12 cellular contexts compared by ENCODE assay signal in genomic region chr11:17343907-17344306, GRCh38. TPM values are rescaled to one million over a fixed set of nuclear protein-coding genes. Genes with fewer than 3 reads are reported as not detected.
A peak's percentile ranks its signal among the peaks of the same experiment; 100 is the strongest.
DNase-seq lines count a peak whose midpoint lies in the region; ATAC-seq and TF ChIP-seq lines count a peak whose summit lies in the region.
"Had no signal": no experiment of that assay in that cellular context is flagged by ENCODE, and none has a peak within 500 bp of the region (broad histone marks: within the 10 kb centered on the region; RNA-seq: fewer than 3 reads in every experiment).

No MANE protein-coding gene starts in this region.

- H3K27ac ChIP-seq in RWPE2 (ENCODE audit: poor library complexity, severe bottlenecking), result no peak overlapping the region
- H3K27ac ChIP-seq: ascending aorta had no signal

- no peaks in the 10 kb centered on the region for H3K9me3 ChIP-seq in RWPE2 (ENCODE audit: severe bottlenecking)
- H3K9me3 ChIP-seq in mucosa of descending colon, result no peaks in the 10 kb centered on the region
- H3K9me3 ChIP-seq: ascending aorta had no signal

- no peaks in the 10 kb centered on the region for H3K27me3 ChIP-seq in RWPE2 (ENCODE audit: insufficient read depth, poor library complexity, severe bottlenecking)
- H3K27me3 ChIP-seq: ascending aorta had no signal

- ATAC-seq in GM18868 (IDR thresholded peaks at IDR 0.05; ENCODE audit: unreplicated experiment) (peak; percentile 61), RWPE2 (ENCODE audit: low read depth) (peak; percentile 95), mucosa of descending colon (no peak)
- ATAC-seq: K562; natural killer cell treated with Interleukin-12 subunit alpha and Interleukin-12 subunit beta and Interleukin-15 and Interleukin-18, amount 100 ng/mL, for 72 hours had no signal

- TF ChIP-seq CTCF in RWPE2 (IDR thresholded peaks at IDR 0.05; ENCODE audit: poor library complexity, severe bottlenecking) (no peak), fibroblast of mammary gland (conservative IDR thresholded peaks at IDR 0.05; ENCODE audit: control insufficient read depth, insufficient read depth, low read depth, low read length) (no peak), mucosa of descending colon (IDR thresholded peaks at IDR 0.05) (no peak)

- H3K4me3 ChIP-seq in RWPE2 (ENCODE audit: severe bottlenecking), result no peak overlapping the region
- H3K4me3 ChIP-seq in fibroblast of mammary gland (ENCODE audit: control insufficient read depth, low read depth, low read length), result no peak overlapping the region
- no peak overlapping the region for H3K4me3 ChIP-seq in mucosa of descending colon
- H3K4me3 ChIP-seq: ascending aorta, K562 had no signal

- no peaks in the 10 kb centered on the region for H3K36me3 ChIP-seq in RWPE2 (ENCODE audit: low read depth)
- H3K36me3 ChIP-seq in mucosa of descending colon (ENCODE audit: low read depth), result no peaks in the 10 kb centered on the region
- H3K36me3 ChIP-seq: ascending aorta had no signal

- intact Hi-C loops in mucosa of descending colon (cut with DNase I, micrococcal nuclease), result no loop called here

- DNase-seq in RWPE2 (ENCODE audit: low spot score) (no peak), fibroblast of mammary gland (ENCODE audit: low read depth) (peak; percentile 89), H4 (ENCODE audit: low spot score) (no peak), T-helper 1 cell (no peak), mucosa of descending colon (no peak)
- peak; percentile 24 to 46 for DNase-seq in stimulated activated CD4-positive, alpha-beta T cell treated with anti-CD3 and anti-CD28 coated beads, Interleukin-4, amount 100 ng/mL, for 48 hours (ENCODE audit: low read depth in 2 of 2)
- DNase-seq: head of caudate nucleus, NCI-H510A had no signal

- H3K4me1 ChIP-seq in RWPE2 (ENCODE audit: insufficient read depth, poor library complexity, severe bottlenecking) (peaks cover 4% of the 10 kb centered on the region), mucosa of descending colon (ENCODE audit: low read depth) (no peaks in the 10 kb centered on the region)
- H3K4me1 ChIP-seq: ascending aorta had no signal

RNA-seq across cellular contexts. Expression of gene NCR3LG1, which starts 7.7 kb away (rescaled TPM):
- 3.5 and 4.6 TPM in 2 replicates for total RNA-seq in H4 (2014; rRNA removed; shearing (Covaris generic))
- total RNA-seq in mucosa of descending colon, result 10 to 100 TPM in 2 of 3 donors, 1 to 10 TPM in 1; 6.0 to 16.7 (median 10.7) TPM

RNA-seq across cellular contexts. Expression of gene KCNJ11, which starts 44.6 kb away (rescaled TPM):
- total RNA-seq in H4 (2014; rRNA removed; shearing (Covaris generic)), result 0.12 TPM in 1 of 2 replicates, not detected in the other
- total RNA-seq in mucosa of descending colon, result 1 to 10 TPM; 1.2 to 3.9 (median 1.6) TPM
- total RNA-seq: ascending aorta had no signal

Comparison
In these comparisons a context has a peak if more than half of its experiments do, and no peak if none do; other contexts are left out.
1. DNase-seq: peak in fibroblast of mammary gland (single experiment) and stimulated activated CD4-positive, alpha-beta T cell treated with anti-CD3 and anti-CD28 coated beads, Interleukin-4, amount 100 ng/mL, for 48 hours (2 of 2); none in RWPE2 (single experiment), H4 (single experiment), T-helper 1 cell (0 of 5) and mucosa of descending colon (0 of 3).